Comparison of ENCODE assay signal across 10 cellular contexts in genomic region chr1:9242338-9242969, GRCh38. TPM values are rescaled to one million over a fixed set of nuclear protein-coding genes. Genes with fewer than 3 reads are reported as not detected.
DNase-seq lines count a peak whose midpoint lies in the region; ATAC-seq and TF ChIP-seq lines count a peak whose summit lies in the region.
"Had no signal": no experiment of that assay in that cellular context is flagged by ENCODE, and none has a peak within 500 bp of the region (broad histone marks: within the 10 kb centered on the region; RNA-seq: fewer than 3 reads in every experiment).

No MANE protein-coding gene starts in this region.

- ATAC-seq in mucosa of descending colon, result peak; percentile 6
- ATAC-seq in GM18907 (IDR thresholded peaks at IDR 0.05; ENCODE audit: unreplicated experiment), result no peak

- TF ChIP-seq CTCF in mucosa of descending colon (IDR thresholded peaks at IDR 0.05), result no peak

- DNase-seq in NCI-H510A (lab: John Stamatoyannopoulos, UW) (peak; percentile 89), fibroblast of gingiva (ENCODE audit: low read depth) (peak; percentile 91), mucosa of descending colon (peak in 2 of 3 donors; percentile 48 to 58), superior temporal gyrus (ENCODE audit: extremely low spot score) (peak; percentile 63), NCI-H1092 treated with DMSO at 0.1 percent for 48 hours (lab: John Stamatoyannopoulos, UW) (no peak), DMS153 treated with DMSO at 0.1 percent for 48 hours (lab: John Stamatoyannopoulos, UW; ENCODE audit: unreplicated experiment) (no peak)
- no peak for DNase-seq in activated CD4-positive, CD25-positive, alpha-beta regulatory T cell (lab: John Stamatoyannopoulos, UW)
- DNase-seq: activated naive CD4-positive, alpha-beta T cell treated with anti-CD3 and anti-CD28 coated beads, Interleukin-2, amount 10 ng/mL, durations not matched to agents 7 days and 5 days; MG63 had no signal

- no peaks in the 10 kb centered on the region for H3K9me3 ChIP-seq in mucosa of descending colon
- H3K9me3 ChIP-seq: MG63 had no signal

- no peaks in the 10 kb centered on the region for H3K36me3 ChIP-seq in mucosa of descending colon (ENCODE audit: low read depth)

- no peak overlapping the region for H3K4me3 ChIP-seq in mucosa of descending colon
- H3K4me3 ChIP-seq: MG63 had no signal

- intact Hi-C loops in mucosa of descending colon (cut with DNase I, micrococcal nuclease), result no loop called here

- H3K4me1 ChIP-seq in mucosa of descending colon (ENCODE audit: low read depth), result peaks cover 35% of the 10 kb centered on the region

RNA-seq across cellular contexts. Expression of gene H6PD, which starts 7.9 kb away (rescaled TPM):
- 10 to 100 TPM; 27.6 to 35.3 (median 31.9) TPM for total RNA-seq in mucosa of descending colon

RNA-seq across cellular contexts. Expression of gene SPSB1, which starts 50.2 kb away (rescaled TPM):
- total RNA-seq in mucosa of descending colon, result 10 to 100 TPM; 22.1 to 35.5 (median 26.1) TPM

Comparison
In these comparisons a context has a peak if more than half of its experiments do, and no peak if none do; other contexts are left out.
1. DNase-seq: peak in NCI-H510A (single experiment), fibroblast of gingiva (single experiment), mucosa of descending colon (2 of 3) and superior temporal gyrus (single experiment); none in NCI-H1092 treated with DMSO at 0.1 percent for 48 hours (single experiment), DMS153 treated with DMSO at 0.1 percent for 48 hours (single experiment) and activated CD4-positive, CD25-positive, alpha-beta regulatory T cell (0 of 4).